ENCODE assay signal across 8 cellular contexts in genomic region chr5:116329503-116329902, GRCh38.
"Had no signal": no experiment of that assay in that cellular context is flagged by ENCODE, and none has a peak within 500 bp of the region (broad histone marks: within the 10 kb centered on the region; RNA-seq: fewer than 3 reads in every experiment).

No MANE protein-coding gene starts in this region.

- H3K27me3 Mint-ChIP-seq: IgD-negative memory B cell had no signal

- H2AFZ ChIP-seq: GM23338 had no signal

- H3K27ac ChIP-seq: HL-60 had no signal

- H3K27ac Mint-ChIP-seq: GM23338, H9, HFFc6 had no signal

- H3K4me2 ChIP-seq: GM23338 had no signal

- H3K4me1 Mint-ChIP-seq: GM23338, H9, IgD-negative memory B cell had no signal

- ATAC-seq: GM23338, HepG2 had no signal

- H3K4me3 ChIP-seq: GM23338 had no signal

- H3K4me3 Mint-ChIP-seq: GM23338, H9, HFFc6, IgD-negative memory B cell had no signal

- DNase-seq: H9, HCEC 1CT, HFFc6, KBM-7 had no signal
